Comparison of ENCODE assay signal across 14 cellular contexts in genomic region chr3:53225651-53226050, GRCh38. TPM values are rescaled to one million over a fixed set of nuclear protein-coding genes. Genes with fewer than 3 reads are reported as not detected.
DNase-seq lines count a peak whose midpoint lies in the region; ATAC-seq and TF ChIP-seq lines count a peak whose summit lies in the region.
"Had no signal": no experiment of that assay in that cellular context is flagged by ENCODE, and none has a peak within 500 bp of the region (broad histone marks: within the 10 kb centered on the region; RNA-seq: fewer than 3 reads in every experiment).

No MANE protein-coding gene starts in this region.

- H3K4me3 ChIP-seq in right atrium auricular region: no peak overlapping the region
- H3K4me3 ChIP-seq: BLaER1 treated with 17β-estradiol and CSF1 and Interleukin-3, amounts not matched to agents 10 nM and 100 nM had no signal

- POLR2A ChIA-PET in RWPE1 (lab: Yijun Ruan, JAX; ENCODE audit: low non-redundant PET): no interaction called here

- H3K4me1 ChIP-seq in right atrium auricular region: no peaks in the 10 kb centered on the region

- H3K27ac ChIP-seq in right atrium auricular region: no peak overlapping the region
- H3K27ac ChIP-seq in RWPE1: peak overlapping the region; percentile 72
- H3K27ac ChIP-seq: BLaER1 treated with 17β-estradiol and CSF1 and Interleukin-3, amounts not matched to agents 10 nM and 100 nM had no signal

- H3K36me3 Mint-ChIP-seq in glutamatergic neuron (ENCODE audit: unreplicated experiment): no peaks in the 10 kb centered on the region

- H3K36me3 ChIP-seq in right atrium auricular region: peaks cover 71% of the 10 kb centered on the region

- peaks cover 3% of the 10 kb centered on the region for H3K4me1 Mint-ChIP-seq in glutamatergic neuron (ENCODE audit: low read depth, unreplicated experiment)

- TF ChIP-seq CTCF in right atrium auricular region (IDR thresholded peaks at IDR 0.05): no peak
- TF ChIP-seq CTCF in RWPE1 (conservative IDR thresholded peaks at IDR 0.05; ENCODE audit: low read depth): no peak
- no peak for TF ChIP-seq CTCF in glutamatergic neuron (IDR thresholded peaks at IDR 0.05; ENCODE audit: partially characterized antibody, unreplicated experiment)

- H3K4me3 Mint-ChIP-seq in glutamatergic neuron (ENCODE audit: unreplicated experiment): no peak overlapping the region
- H3K4me3 Mint-ChIP-seq: CD4-positive, alpha-beta T cell had no signal

- peaks cover 6% of the 10 kb centered on the region for H3K9me3 Mint-ChIP-seq in glutamatergic neuron (ENCODE audit: unreplicated experiment)
- H3K9me3 Mint-ChIP-seq: CD4-positive, alpha-beta T cell had no signal

- intact Hi-C loops in left ventricle myocardium superior (cut with micrococcal nuclease): no loop called here

- H3K27me3 ChIP-seq in right atrium auricular region: no peaks in the 10 kb centered on the region
- H3K27me3 ChIP-seq: BLaER1 treated with 17β-estradiol and CSF1 and Interleukin-3, amounts not matched to agents 10 nM and 100 nM had no signal

- peak; percentile 10 for DNase-seq in left ventricle myocardium superior
- no peak for DNase-seq in right atrium auricular region (ENCODE audit: low spot score)
- DNase-seq in RWPE1 (ENCODE audit: low spot score): no peak
- peak; percentile 35 for DNase-seq in islet precursor cell
- DNase-seq in NCI-H446 (lab: John Stamatoyannopoulos, UW): no peak
- no peak for DNase-seq in glutamatergic neuron
- DNase-seq: ACHN; Calu3; CD4-positive, alpha-beta T cell; DMS79; IMR-90; KBM-7 had no signal

- H3K9me3 ChIP-seq in right atrium auricular region: no peaks in the 10 kb centered on the region
- H3K9me3 ChIP-seq: BLaER1 treated with 17β-estradiol and CSF1 and Interleukin-3, amounts not matched to agents 10 nM and 100 nM had no signal

- no peak for ATAC-seq in left ventricle myocardium superior
- ATAC-seq in GM18909 (IDR thresholded peaks at IDR 0.05; ENCODE audit: poor library complexity, unreplicated experiment): no peak

- H3K27me3 Mint-ChIP-seq in glutamatergic neuron (ENCODE audit: unreplicated experiment): no peaks in the 10 kb centered on the region
- H3K27me3 Mint-ChIP-seq: CD4-positive, alpha-beta T cell had no signal

- CTCF ChIA-PET in RWPE1 (lab: Yijun Ruan, JAX): no interaction called here

- no peak overlapping the region for H3K27ac Mint-ChIP-seq in glutamatergic neuron (ENCODE audit: unreplicated experiment)
- H3K27ac Mint-ChIP-seq: CD4-positive, alpha-beta T cell had no signal

RNA-seq across cellular contexts. Expression of gene TKT, which starts 30.2 kb away (rescaled TPM):
- 41.6 TPM for total RNA-seq in left ventricle myocardium superior
- total RNA-seq in right atrium auricular region: 10 to 100 TPM; 48.8 to 62.8 TPM
- 265 TPM for total RNA-seq in glutamatergic neuron (ENCODE audit: unreplicated experiment)

Comparison
In these comparisons a context has a peak if more than half of its experiments do, and no peak if none do; other contexts are left out.
1. DNase-seq: peak in left ventricle myocardium superior (single experiment) and islet precursor cell (single experiment); none in right atrium auricular region (single experiment), RWPE1 (single experiment), NCI-H446 (0 of 2) and glutamatergic neuron (single experiment).